In the genomic region with DNA sequence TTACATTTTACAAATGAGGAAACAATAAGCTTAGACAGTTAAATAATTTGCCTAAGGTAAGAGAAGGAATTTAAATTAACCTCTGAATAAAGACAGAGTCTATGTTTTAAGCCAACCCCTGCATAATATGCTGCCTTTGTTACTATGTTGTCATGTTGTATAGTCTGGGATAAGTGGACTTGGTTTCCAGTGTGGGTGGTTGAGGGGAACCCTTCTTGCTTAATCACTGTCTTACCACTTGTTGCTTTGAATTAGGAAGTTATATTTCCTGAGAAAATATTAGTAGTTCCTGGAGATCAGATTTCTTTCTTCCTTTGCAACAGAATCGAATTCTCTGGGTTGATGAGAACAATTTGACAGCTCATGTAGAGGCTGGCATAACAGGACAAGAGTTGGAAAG, we compare ENCODE assay signal across 21 cellular contexts. TPM values are rescaled to one million over a fixed set of nuclear protein-coding genes. Genes with fewer than 3 reads are reported as not detected.
DNase-seq lines count a peak whose midpoint lies in the region; ATAC-seq and TF ChIP-seq lines count a peak whose summit lies in the region.
"Had no signal": no experiment of that assay in that cellular context is flagged by ENCODE, and none has a peak within 500 bp of the region (broad histone marks: within the 10 kb centered on the region; RNA-seq: fewer than 3 reads in every experiment).

No MANE protein-coding gene starts in this region.

- peaks cover 21% of the 10 kb centered on the region for H3K36me3 ChIP-seq in PC-9 (ENCODE audit: low read depth)

- peaks cover 55% of the 10 kb centered on the region for H3K36me3 Mint-ChIP-seq in dendritic cell treated with granulocyte-macrophage colony-stimulating factor and Interleukin-4, amounts not matched to agents 40 ng/mL and 50 ng/mL, for 4 days (ENCODE audit: low read depth)

- H4K20me1 ChIP-seq in PC-9 (ENCODE audit: insufficient read depth) = no peaks in the 10 kb centered on the region

- H3K4me1 Mint-ChIP-seq in dendritic cell treated with granulocyte-macrophage colony-stimulating factor and Interleukin-4, amounts not matched to agents 40 ng/mL and 50 ng/mL, for 4 days (ENCODE audit: low read depth) = peaks cover 24% of the 10 kb centered on the region

- no peak overlapping the region for H2AFZ ChIP-seq in PC-9

- CTCF ChIA-PET in PC-9 (lab: Charles Lee) = interaction anchor here (0.6 kb wide), 1 partner anchor 311 kb away, joined by 3 read pairs; no protein-coding TSS in a partner anchor

- no peaks in the 10 kb centered on the region; the same call in 1 of the 2 replicates for H3F3A ChIP-seq in PC-9 (ENCODE audit: insufficient read depth, low read depth)

- H3K4me1 ChIP-seq in PC-9 (replicated peaks; ENCODE audit: insufficient read depth) = no peaks in the 10 kb centered on the region
- H3K4me1 ChIP-seq: Caco-2 had no signal

- no peaks in the 10 kb centered on the region for H3K79me2 ChIP-seq in PC-9 (ENCODE audit: low read depth)

- no TSS peak for BruUV-seq in PC-9 (replicated peaks; lab: Mats Ljungman, UMichigan)

- POLR2A ChIA-PET in PC-9 (lab: Charles Lee; ENCODE audit: unreplicated experiment) = no interaction called here

- no peak overlapping the region for H3K4me2 ChIP-seq in PC-9

- DNase-seq in CD1c-positive myeloid dendritic cell (ENCODE audit: extremely low spot score) (peak; percentile 71), NCI-H526 treated with DMSO at 0.1 percent for 48 hours (lab: John Stamatoyannopoulos, UW) (peak; percentile 17), pulmonary artery endothelial cell (ENCODE audit: low read depth, low spot score) (peak; percentile 20), PC-9 (no peak)
- DNase-seq in central memory CD4-positive, alpha-beta T cell = no peak
- DNase-seq: C1 segment of cervical spinal cord; Caco-2; CD8-positive, alpha-beta T cell; HCEC 1CT; NCI-H1105; NCI-H1436 treated with DMSO at 0.1 percent for 48 hours; NCI-H187 treated with DMSO at 0.1 percent for 48 hours; NCI-H2171 treated with DMSO at 0.1 percent for 48 hours; NCI-H345; NCI-H510A treated with DMSO at 0.1 percent for 48 hours; NCI-H82; NK-92 treated with Interleukin-12 subunit alpha and Interleukin-12 subunit beta, amount 100 ng/mL, for 24 hours; Right ventricle myocardium superior; RPMI8226 had no signal

- H3K27ac ChIP-seq in PC-9 = no peak overlapping the region

- no peaks in the 10 kb centered on the region for H3K9me3 Mint-ChIP-seq in dendritic cell treated with granulocyte-macrophage colony-stimulating factor and Interleukin-4, amounts not matched to agents 40 ng/mL and 50 ng/mL, for 4 days

- intact Hi-C loops in dendritic cell treated with granulocyte-macrophage colony-stimulating factor and Interleukin-4, amounts not matched to agents 40 ng/mL and 50 ng/mL, for 4 days (cut with micrococcal nuclease) = no loop called here
- intact Hi-C loops in PC-9 (cut with micrococcal nuclease; ENCODE audit: unreplicated experiment) = no loop called here

- H3K27me3 Mint-ChIP-seq in dendritic cell treated with granulocyte-macrophage colony-stimulating factor and Interleukin-4, amounts not matched to agents 40 ng/mL and 50 ng/mL, for 4 days = no peaks in the 10 kb centered on the region

- no peak overlapping the region for H3K4me3 Mint-ChIP-seq in dendritic cell treated with granulocyte-macrophage colony-stimulating factor and Interleukin-4, amounts not matched to agents 40 ng/mL and 50 ng/mL, for 4 days
- H3K4me3 Mint-ChIP-seq: CD8-positive, alpha-beta T cell had no signal

- ATAC-seq in GM19452 (IDR thresholded peaks at IDR 0.05; ENCODE audit: unreplicated experiment) = no peak
- ATAC-seq: CD8-positive, alpha-beta T cell had no signal

- H3K4me3 ChIP-seq in PC-9 = no peak overlapping the region

- H3K27me3 ChIP-seq in PC-9 (ENCODE audit: insufficient read depth, low read depth) = no peaks in the 10 kb centered on the region

- H3K9me3 ChIP-seq in PC-9 (ENCODE audit: insufficient read depth, low read depth) = no peaks in the 10 kb centered on the region
- H3K9me3 ChIP-seq: Caco-2 had no signal

- H3K27ac Mint-ChIP-seq in dendritic cell treated with granulocyte-macrophage colony-stimulating factor and Interleukin-4, amounts not matched to agents 40 ng/mL and 50 ng/mL, for 4 days = peak overlapping the region; percentile 48
- H3K27ac Mint-ChIP-seq: CD8-positive, alpha-beta T cell had no signal

- no peak for TF ChIP-seq CTCF in PC-9 (conservative IDR thresholded peaks at IDR 0.05)

- H3K9me2 ChIP-seq in PC-9 (ENCODE audit: insufficient read depth) = no peaks in the 10 kb centered on the region

RNA-seq across cellular contexts. Expression of gene AGPS, which starts 52.6 kb away (rescaled TPM):
- total RNA-seq in pulmonary artery endothelial cell (54.3 and 161 TPM in 2 replicates), PC-9 (2021) (101 and 107 TPM in 2 replicates)

Comparison
In these comparisons a context has a peak if more than half of its experiments do, and no peak if none do; other contexts are left out.
1. DNase-seq: peak in CD1c-positive myeloid dendritic cell (single experiment), NCI-H526 treated with DMSO at 0.1 percent for 48 hours (single experiment) and pulmonary artery endothelial cell (single experiment); none in PC-9 (0 of 2) and central memory CD4-positive, alpha-beta T cell (single experiment).